In the genomic region with DNA sequence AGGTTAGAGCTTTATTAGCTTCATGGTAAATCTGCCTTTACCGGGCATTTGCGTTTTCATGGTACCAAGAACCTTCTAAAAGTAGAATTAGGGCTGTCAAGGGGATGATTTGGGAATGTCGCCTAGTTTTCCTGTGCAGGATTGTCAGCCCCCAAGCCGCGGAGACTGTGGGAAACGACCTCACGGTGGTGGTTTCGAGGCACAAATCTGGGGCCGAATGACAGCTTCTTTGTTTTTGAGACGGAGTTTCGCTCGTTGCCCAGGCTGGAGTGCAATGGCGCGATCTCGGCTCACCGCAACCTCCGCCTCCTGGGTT, we compare ENCODE assay signal across 8 cellular contexts. TPM values are rescaled to one million over a fixed set of nuclear protein-coding genes. Genes with fewer than 3 reads are reported as not detected.
DNase-seq lines count a peak whose midpoint lies in the region; ATAC-seq and TF ChIP-seq lines count a peak whose summit lies in the region.

No MANE protein-coding gene starts in this region.

- peak overlapping the region; percentile 23 to 69 (median 36); a peak in 18 of 22 replicates for H3K4me2 ChIP-seq in BLaER1 treated with 17β-estradiol and CSF1 and Interleukin-3, amounts not matched to agents 10 nM and 100 nM
- H3K4me2 ChIP-seq in neural progenitor cell = peak overlapping the region; percentile 98

- H3K79me2 ChIP-seq in neural progenitor cell (ENCODE audit: low read depth) = peaks cover 61% of the 10 kb centered on the region

- TF ChIP-seq POLR2A in body of pancreas (IDR thresholded peaks at IDR 0.05) = no peak

- no peak overlapping the region for H2AFZ ChIP-seq in neural progenitor cell (replicated peaks)

- peak overlapping the region in 1 of 10 experiments; percentile 94; a peak in 2 of 20 replicates for H3K4me3 ChIP-seq in BLaER1 treated with 17β-estradiol and CSF1 and Interleukin-3, amounts not matched to agents 10 nM and 100 nM
- H3K4me3 ChIP-seq in body of pancreas (no peak overlapping the region), neural progenitor cell (peak overlapping the region; percentile 88)

- H3K9me3 Mint-ChIP-seq in IgD-negative memory B cell (no peaks in the 10 kb centered on the region), neural progenitor cell (no peaks in the 10 kb centered on the region)

- H3K27ac ChIP-seq in BLaER1 treated with 17β-estradiol and CSF1 and Interleukin-3, amounts not matched to agents 10 nM and 100 nM = peak overlapping the region; percentile 90 to 99 (median 95); a peak in 19 of 22 replicates
- H3K27ac ChIP-seq in body of pancreas = peak overlapping the region; percentile 49 to 93 (median 84)
- H3K27ac ChIP-seq in neural progenitor cell = no peak overlapping the region
- H3K27ac ChIP-seq in substantia nigra (ENCODE audit: low read depth, low read length, poor library complexity, severe bottlenecking) = no peak overlapping the region

- H3K27ac Mint-ChIP-seq in IgD-negative memory B cell (peak overlapping the region; percentile 47 to 99 (median 97)), neural progenitor cell (no peak overlapping the region)

- H3K36me3 Mint-ChIP-seq in IgD-negative memory B cell (peaks cover 1% of the 10 kb centered on the region), neural progenitor cell (no peaks in the 10 kb centered on the region)

- H3K4me3 Mint-ChIP-seq in IgD-negative memory B cell (peak overlapping the region in 3 of 4 donors; percentile 96 to 100 (median 99)), neural progenitor cell (peak overlapping the region; percentile 95)

- H3K27me3 Mint-ChIP-seq in IgD-negative memory B cell (no peaks in the 10 kb centered on the region), neural progenitor cell (ENCODE audit: insufficient read depth, low read depth) (peaks cover 3% of the 10 kb centered on the region)

- H3K4me1 ChIP-seq in BLaER1 treated with 17β-estradiol and CSF1 and Interleukin-3, amounts not matched to agents 10 nM and 100 nM = peaks cover 36 to 50% (median 41%) of the 10 kb centered on the region in 10 experiments
- H3K4me1 ChIP-seq in body of pancreas (peaks cover 38% of the 10 kb centered on the region), neural progenitor cell (peaks cover 10% of the 10 kb centered on the region)

- DNase-seq in body of pancreas = no peak
- no peak for DNase-seq in neural progenitor cell (ENCODE audit: low spot score)
- DNase-seq in NCI-H1092 treated with DMSO at 0.1 percent for 48 hours (lab: John Stamatoyannopoulos, UW) = no peak
- no peak for DNase-seq in DMS79 treated with DMSO at 0.1 percent for 48 hours (lab: John Stamatoyannopoulos, UW)
- DNase-seq in substantia nigra (lab: John Stamatoyannopoulos, UW) = no peak

- 87 to 89% methylated on average over 12 to 17 of the region's 17 CpGs for WGBS in body of pancreas, 2 donors

- peaks cover 29% of the 10 kb centered on the region for H3F3A ChIP-seq in neural progenitor cell (ENCODE audit: low read depth)

- TF ChIP-seq CTCF in body of pancreas (IDR thresholded peaks at IDR 0.05) = no peak
- TF ChIP-seq CTCF in neural progenitor cell (IDR thresholded peaks at IDR 0.05) = no peak

- H3K4me1 Mint-ChIP-seq in IgD-negative memory B cell (peaks cover 12 to 21% (median 17%) of the 10 kb centered on the region in 3 donors), neural progenitor cell (peaks cover 19% of the 10 kb centered on the region)

- H4K20me1 ChIP-seq in BLaER1 treated with 17β-estradiol and CSF1 and Interleukin-3, amounts not matched to agents 10 nM and 100 nM = peaks cover 14 to 50% (median 38%) of the 10 kb centered on the region in 11 experiments; a peak in 21 of 22 replicates
- H4K20me1 ChIP-seq in neural progenitor cell (ENCODE audit: low read depth) = peaks cover 32% of the 10 kb centered on the region

- intact Hi-C loops in body of pancreas (cut with DNase I) = no loop called here

- no peak for ATAC-seq in body of pancreas
- no peak for ATAC-seq in GM19463 (IDR thresholded peaks at IDR 0.05; ENCODE audit: unreplicated experiment)

- peaks cover 23 to 36% (median 32%) of the 10 kb centered on the region in 11 experiments for H3K36me3 ChIP-seq in BLaER1 treated with 17β-estradiol and CSF1 and Interleukin-3, amounts not matched to agents 10 nM and 100 nM
- peaks cover 0 to 2% of the 10 kb centered on the region in 2 donors for H3K36me3 ChIP-seq in body of pancreas (replicated peaks in 1 of 2; ENCODE audit: insufficient read depth in 1 of 2, low read depth in 2 of 2)
- peaks cover under 1% of the 10 kb centered on the region for H3K36me3 ChIP-seq in neural progenitor cell

- H3K9me3 ChIP-seq in BLaER1 treated with 17β-estradiol and CSF1 and Interleukin-3, amounts not matched to agents 10 nM and 100 nM (replicated peaks in 1 of 11) = no peaks in the 10 kb centered on the region
- H3K9me3 ChIP-seq in body of pancreas = no peaks in the 10 kb centered on the region
- no peaks in the 10 kb centered on the region for H3K9me3 ChIP-seq in neural progenitor cell (ENCODE audit: low read depth)

- H3K27me3 ChIP-seq in BLaER1 treated with 17β-estradiol and CSF1 and Interleukin-3, amounts not matched to agents 10 nM and 100 nM = no peaks in the 10 kb centered on the region
- H3K27me3 ChIP-seq in body of pancreas (no peaks in the 10 kb centered on the region), neural progenitor cell (no peaks in the 10 kb centered on the region)

- H3K9ac ChIP-seq in BLaER1 treated with 17β-estradiol and CSF1 and Interleukin-3, amounts not matched to agents 10 nM and 100 nM = peak overlapping the region in 9 of 11 experiments; percentile 95 to 100 (median 99); a peak in 14 of 22 replicates
- H3K9ac ChIP-seq in neural progenitor cell = no peak overlapping the region

RNA-seq across cellular contexts. Expression of a gene that starts 0.6 kb away (rescaled TPM):
- 61.2 TPM for polyA plus RNA-seq in IgD-negative memory B cell
- 100 to 1,000 TPM in 1 of 2 donors, 10 to 100 TPM in 1; 21.3 to 142 TPM for total RNA-seq in body of pancreas
- total RNA-seq in neural progenitor cell (ENCODE audit: low replicate concordance) = 85.3 and 87.3 TPM in 2 replicates

RNA-seq across cellular contexts. Expression of a gene that starts 3.5 kb away (rescaled TPM):
- 18.3 TPM for polyA plus RNA-seq in IgD-negative memory B cell
- 10 to 100 TPM in 1 of 2 donors, 1 to 10 TPM in 1; 9.9 to 14.5 TPM for total RNA-seq in body of pancreas
- total RNA-seq in neural progenitor cell (ENCODE audit: low replicate concordance) = 31.1 and 47.6 TPM in 2 replicates

RNA-seq across cellular contexts. Expression of a gene that starts 12.9 kb away (rescaled TPM):
- polyA plus RNA-seq in IgD-negative memory B cell = 13.4 TPM
- total RNA-seq in body of pancreas = 10 to 100 TPM; 23.1 to 24.4 TPM
- total RNA-seq in neural progenitor cell (ENCODE audit: low replicate concordance) = 7.2 and 12.5 TPM in 2 replicates

RNA-seq across cellular contexts. Expression of a gene that starts 19.8 kb away (rescaled TPM):
- polyA plus RNA-seq in IgD-negative memory B cell = 206 TPM
- total RNA-seq in body of pancreas = 10 to 100 TPM; 54.4 to 89.5 TPM
- 81.3 and 113 TPM in 2 replicates for total RNA-seq in neural progenitor cell (ENCODE audit: low replicate concordance)

RNA-seq across cellular contexts. Expression of a gene that starts 31.1 kb away (rescaled TPM):
- 43.0 TPM for polyA plus RNA-seq in IgD-negative memory B cell
- total RNA-seq in body of pancreas (10 to 100 TPM in 1 of 2 donors, 1 to 10 TPM in 1; 3.0 to 10.4 TPM), neural progenitor cell (ENCODE audit: low replicate concordance) (not detected in 2 replicates)

Comparison
In these comparisons a context has a peak if more than half of its experiments do, and no peak if none do; other contexts are left out.
1. H3K27ac ChIP-seq: peak in BLaER1 treated with 17β-estradiol and CSF1 and Interleukin-3, amounts not matched to agents 10 nM and 100 nM (11 of 11) and body of pancreas (4 of 4); none in neural progenitor cell (single experiment) and substantia nigra (single experiment).